Comparison of ENCODE assay signal across 7 cellular contexts in the genomic region with DNA sequence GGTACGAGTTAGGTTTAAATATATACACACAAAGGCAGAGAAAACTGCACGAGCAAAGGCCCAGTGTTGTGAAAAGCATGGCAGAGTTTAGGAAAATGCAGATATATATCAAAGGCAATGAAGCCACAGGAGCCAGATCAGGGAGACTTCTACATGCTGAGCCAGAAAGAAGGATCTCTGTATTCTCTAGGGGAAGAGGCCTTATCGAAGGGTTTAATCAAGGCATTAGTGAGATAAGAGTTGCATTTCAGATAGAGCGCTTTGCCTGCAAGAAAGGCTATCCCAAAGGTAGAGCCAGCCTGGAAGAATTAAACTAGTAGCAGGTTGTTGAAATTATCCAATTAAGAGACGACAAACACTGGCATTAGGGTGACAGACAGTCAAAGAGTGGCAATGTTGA. TPM values are rescaled to one million over a fixed set of nuclear protein-coding genes. Genes with fewer than 3 reads are reported as not detected.
"Had no signal": no experiment of that assay in that cellular context is flagged by ENCODE, and none has a peak within 500 bp of the region (broad histone marks: within the 10 kb centered on the region; RNA-seq: fewer than 3 reads in every experiment).

No MANE protein-coding gene starts in this region.

- DNase-seq: IMR-90, KBM-7, KG1 had no signal

- ATAC-seq: HepG2, K562 had no signal

- H3K9me3 Mint-ChIP-seq: IgD-negative memory B cell had no signal

- H3K27ac Mint-ChIP-seq: IgD-negative memory B cell had no signal

- H3K36me3 Mint-ChIP-seq: IgD-negative memory B cell had no signal

- H3K4me3 ChIP-seq: K562 had no signal

- H3K4me1 Mint-ChIP-seq: IgD-negative memory B cell had no signal

- H3K4me3 Mint-ChIP-seq: IgD-negative memory B cell had no signal

- H3K27ac ChIP-seq: HL-60 had no signal

RNA-seq across cellular contexts. Expression of gene PTPRO, which starts 7.6 kb away (rescaled TPM):
- polyA plus RNA-seq: K562 had no signal
